ENCODE assay signal across 11 cellular contexts in the genomic region with DNA sequence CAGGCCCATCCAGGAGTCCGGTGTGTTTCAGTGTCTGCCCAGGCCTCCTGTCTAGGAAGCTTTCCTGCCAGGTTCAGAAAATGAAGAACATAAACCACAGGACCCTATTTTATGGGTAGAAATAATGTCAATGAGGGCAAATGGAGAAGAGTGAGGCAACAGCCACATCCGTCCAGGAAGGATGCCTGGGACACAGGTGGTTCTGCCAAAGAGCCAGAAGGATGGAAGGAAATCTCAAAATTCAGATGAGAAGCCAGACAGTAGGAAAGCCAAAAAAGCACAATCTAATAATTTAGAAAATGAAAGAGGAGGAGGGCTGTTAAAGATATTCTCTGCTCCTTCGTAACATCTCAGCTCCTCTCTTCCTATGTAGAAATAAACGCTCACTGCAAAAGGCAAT.
DNase-seq lines count a peak whose midpoint lies in the region; ATAC-seq, FAIRE-seq and TF ChIP-seq lines count a peak whose summit lies in the region.
"Had no signal": no experiment of that assay in that cellular context is flagged by ENCODE, and none has a peak within 500 bp of the region (broad histone marks: within the 10 kb centered on the region; RNA-seq: fewer than 3 reads in every experiment).

No MANE protein-coding gene starts in this region.

- CTCF ChIA-PET in A549 (lab: Yijun Ruan, JAX): interaction anchor here (0.7 to 1.9 kb wide), 9 partner anchors 10 to 327 kb away, joined by 3 to 11 read pairs (median 4); no protein-coding TSS in a partner anchor
- CTCF ChIA-PET in CD4-positive, alpha-beta memory T cell (lab: Charles Lee; ENCODE audit: partially characterized antibody): interaction anchor here (1.1 to 1.8 kb wide), 3 partner anchors 12 to 152 kb away, joined by 3 to 4 read pairs (median 4); no protein-coding TSS in a partner anchor
- CTCF ChIA-PET in naive thymus-derived CD4-positive, alpha-beta T cell (lab: Charles Lee): interaction anchor here (1.1 kb wide), 1 partner anchor 47 kb away, joined by 3 read pairs; no protein-coding TSS in a partner anchor

- 90% methylated on average over 4 of the region's 4 CpGs for WGBS in A549 (ENCODE audit: missing lambda C conversion rate)

- peak overlapping the region in 5 of 8 donors; percentile 54 to 84 (median 78) for H3K4me3 Mint-ChIP-seq in CD4-positive, alpha-beta memory T cell
- peak overlapping the region; percentile 80 for H3K4me3 Mint-ChIP-seq in activated naive CD8-positive, alpha-beta T cell treated with anti-CD3 and anti-CD28 coated beads, Interleukin-2, amount 10 ng/mL, durations not matched to agents 7 days and 5 days
- peak overlapping the region in 9 of 10 donors; percentile 2 to 75 (median 55) for H3K4me3 Mint-ChIP-seq in naive thymus-derived CD4-positive, alpha-beta T cell
- H3K4me3 Mint-ChIP-seq: GM23338 had no signal

- ATAC-seq in A549: no peak
- no peak for ATAC-seq in activated naive CD8-positive, alpha-beta T cell treated with anti-CD3 and anti-CD28 coated beads, Interleukin-2, amount 10 ng/mL, durations not matched to agents 7 days and 5 days (ENCODE audit: low read depth)
- no peak for ATAC-seq in naive thymus-derived CD4-positive, alpha-beta T cell
- ATAC-seq: GM23338 had no signal

- H3K9me3 ChIP-seq in A549: no peaks in the 10 kb centered on the region
- H3K9me3 ChIP-seq in CD4-positive, alpha-beta memory T cell (ENCODE audit: control insufficient read depth in 1 of 2, low read length in 2 of 2): no peaks in the 10 kb centered on the region
- H3K9me3 ChIP-seq in naive thymus-derived CD4-positive, alpha-beta T cell (ENCODE audit: control insufficient read depth in 2 of 3, low read length in 3 of 3): no peaks in the 10 kb centered on the region
- H3K9me3 ChIP-seq: Peyer's patch had no signal

- no peak for TF ChIP-seq EP300 in A549 (IDR thresholded peaks at IDR 0.05)

- H3K4me3 ChIP-seq in A549: no peak overlapping the region
- H3K4me3 ChIP-seq in CD4-positive, alpha-beta memory T cell (ENCODE audit: low read length in 2 of 2): no peak overlapping the region
- H3K4me3 ChIP-seq in naive thymus-derived CD4-positive, alpha-beta T cell (ENCODE audit: low read length): no peak overlapping the region
- H3K4me3 ChIP-seq: GM23338 had no signal

- no peak for FAIRE-seq in A549 (lab: Jason Lieb, UNC)
- FAIRE-seq: endometrium had no signal

- intact Hi-C loops in CD4-positive, alpha-beta memory T cell (cut with micrococcal nuclease): no loop called here
- intact Hi-C loops in naive thymus-derived CD4-positive, alpha-beta T cell (cut with micrococcal nuclease): no loop called here

- TF ChIP-seq POLR2A in A549 (IDR thresholded peaks at IDR 0.05; ENCODE audit: low read length): no peak

- H3K4me1 Mint-ChIP-seq in CD4-positive, alpha-beta memory T cell: peaks cover 25 to 40% (median 32%) of the 10 kb centered on the region in 4 donors
- H3K4me1 Mint-ChIP-seq in activated naive CD8-positive, alpha-beta T cell treated with anti-CD3 and anti-CD28 coated beads, Interleukin-2, amount 10 ng/mL, durations not matched to agents 7 days and 5 days: peaks cover 51% of the 10 kb centered on the region
- peaks cover 27 to 60% (median 36%) of the 10 kb centered on the region in 7 donors for H3K4me1 Mint-ChIP-seq in naive thymus-derived CD4-positive, alpha-beta T cell

- no peaks in the 10 kb centered on the region for H3K27me3 ChIP-seq in CD4-positive, alpha-beta memory T cell (ENCODE audit: insufficient read depth, low read length)
- H3K27me3 ChIP-seq in naive thymus-derived CD4-positive, alpha-beta T cell (ENCODE audit: control insufficient read depth in 2 of 2, insufficient read depth in 2 of 2, low read length in 2 of 2): no peaks in the 10 kb centered on the region
- H3K27me3 ChIP-seq: Peyer's patch had no signal

- H3K27ac Mint-ChIP-seq in CD4-positive, alpha-beta memory T cell: peak overlapping the region in 6 of 7 donors; percentile 59 to 95 (median 78)
- peak overlapping the region; percentile 91 for H3K27ac Mint-ChIP-seq in activated naive CD8-positive, alpha-beta T cell treated with anti-CD3 and anti-CD28 coated beads, Interleukin-2, amount 10 ng/mL, durations not matched to agents 7 days and 5 days
- peak overlapping the region in 6 of 9 donors; percentile 11 to 89 (median 61) for H3K27ac Mint-ChIP-seq in naive thymus-derived CD4-positive, alpha-beta T cell
- H3K27ac Mint-ChIP-seq: GM23338 had no signal

- no peak overlapping the region for H3K27ac ChIP-seq in A549
- H3K27ac ChIP-seq in CD4-positive, alpha-beta memory T cell (ENCODE audit: low read depth, low read length): no peak overlapping the region
- no peak overlapping the region for H3K27ac ChIP-seq in naive thymus-derived CD4-positive, alpha-beta T cell (ENCODE audit: low read depth, low read length)

- H3K4me2 ChIP-seq in A549: peak overlapping the region; percentile 47
- H3K4me2 ChIP-seq: GM23338 had no signal

- DNase-seq in A549 (ENCODE audit: low read depth in 1 of 2, low spot score in 1 of 2) (no peak), hepatic stellate cell (ENCODE audit: low spot score) (no peak), inferior parietal cortex (ENCODE audit: extremely low spot score) (no peak), cortex of kidney (lab: John Stamatoyannopoulos, UW) (no peak), NCI-H82 (lab: John Stamatoyannopoulos, UW) (no peak)
- no peak for DNase-seq in CD4-positive, alpha-beta memory T cell
- DNase-seq in activated naive CD8-positive, alpha-beta T cell treated with anti-CD3 and anti-CD28 coated beads, Interleukin-2, amount 10 ng/mL, durations not matched to agents 7 days and 5 days: no peak
- no peak for DNase-seq in naive thymus-derived CD4-positive, alpha-beta T cell

- peaks cover 0 to 3% of the 10 kb centered on the region in 2 donors for H3K36me3 Mint-ChIP-seq in CD4-positive, alpha-beta memory T cell
- peaks cover 17% of the 10 kb centered on the region for H3K36me3 Mint-ChIP-seq in activated naive CD8-positive, alpha-beta T cell treated with anti-CD3 and anti-CD28 coated beads, Interleukin-2, amount 10 ng/mL, durations not matched to agents 7 days and 5 days
- peaks cover 0 to 55% (median 5%) of the 10 kb centered on the region in 5 donors for H3K36me3 Mint-ChIP-seq in naive thymus-derived CD4-positive, alpha-beta T cell

- no peaks in the 10 kb centered on the region for H3K36me3 ChIP-seq in CD4-positive, alpha-beta memory T cell (ENCODE audit: insufficient read depth, low read length)
- H3K36me3 ChIP-seq in naive thymus-derived CD4-positive, alpha-beta T cell (ENCODE audit: control insufficient read depth in 2 of 3, insufficient read depth in 3 of 3, low read length in 3 of 3): no peaks in the 10 kb centered on the region
- H3K36me3 ChIP-seq: Peyer's patch had no signal

- no peak for TF ChIP-seq RAD21 in A549 (conservative IDR thresholded peaks at IDR 0.05 in 1 of 2, IDR thresholded peaks at IDR 0.05 in 1 of 2)

- POLR2A ChIA-PET in A549 (lab: Yijun Ruan, JAX): interaction anchor here (0.7 kb wide), 1 partner anchor 98 kb away, joined by 3 read pairs; no protein-coding TSS in a partner anchor
- POLR2A ChIA-PET in CD4-positive, alpha-beta memory T cell (lab: Charles Lee; ENCODE audit: partially characterized antibody): no interaction called here
- POLR2A ChIA-PET in activated naive CD8-positive, alpha-beta T cell treated with anti-CD3 and anti-CD28 coated beads, Interleukin-2, amount 10 ng/mL, durations not matched to agents 7 days and 5 days (lab: Charles Lee): interaction anchor here (0.9 to 5.2 kb wide), 12 partner anchors 13 to 325 kb away, joined by 3 to 38 read pairs (median 8); a partner anchor contains a TSS
- POLR2A ChIA-PET in naive thymus-derived CD4-positive, alpha-beta T cell (lab: Charles Lee): no interaction called here

- peaks cover 0 to 5% of the 10 kb centered on the region in 2 donors for H3K27me3 Mint-ChIP-seq in CD4-positive, alpha-beta memory T cell
- no peaks in the 10 kb centered on the region for H3K27me3 Mint-ChIP-seq in activated naive CD8-positive, alpha-beta T cell treated with anti-CD3 and anti-CD28 coated beads, Interleukin-2, amount 10 ng/mL, durations not matched to agents 7 days and 5 days
- H3K27me3 Mint-ChIP-seq in naive thymus-derived CD4-positive, alpha-beta T cell: peaks cover 0 to 26% (median 0%) of the 10 kb centered on the region in 5 donors

- H3K4me1 ChIP-seq in A549: peaks cover 18% of the 10 kb centered on the region
- peaks cover 39% of the 10 kb centered on the region for H3K4me1 ChIP-seq in CD4-positive, alpha-beta memory T cell (ENCODE audit: insufficient read depth, low read length)
- H3K4me1 ChIP-seq in naive thymus-derived CD4-positive, alpha-beta T cell (ENCODE audit: control insufficient read depth in 2 of 2, insufficient read depth in 2 of 2, low read length in 2 of 2): peaks cover 32 to 34% of the 10 kb centered on the region in 2 donors

- peaks cover 0 to 8% (median 3%) of the 10 kb centered on the region in 8 donors for H3K9me3 Mint-ChIP-seq in CD4-positive, alpha-beta memory T cell
- H3K9me3 Mint-ChIP-seq in activated naive CD8-positive, alpha-beta T cell treated with anti-CD3 and anti-CD28 coated beads, Interleukin-2, amount 10 ng/mL, durations not matched to agents 7 days and 5 days: peaks cover 2% of the 10 kb centered on the region
- H3K9me3 Mint-ChIP-seq in naive thymus-derived CD4-positive, alpha-beta T cell: peaks cover 0 to 13% (median 6%) of the 10 kb centered on the region in 11 donors
- H3K9me3 Mint-ChIP-seq: GM23338 had no signal

- TF ChIP-seq CTCF in A549 (IDR thresholded peaks at IDR 0.05): no peak

TF ChIP-seq in A549, 52 proteins besides CTCF, POLR2A, EP300 and RAD21:
- TF ChIP-seq HOXA7 (CRISPR knock-in tag; IDR thresholded peaks at IDR 0.05) (no peak), EHMT2 (IDR thresholded peaks at IDR 0.05; ENCODE audit: low read depth) (no peak), TP53 (CRISPR knock-in tag; IDR thresholded peaks at IDR 0.05) (no peak), KDM5A (IDR thresholded peaks at IDR 0.05) (no peak), ESRRA (IDR thresholded peaks at IDR 0.05; ENCODE audit: borderline replicate concordance, low read length) (no peak), NFE2L2 (conservative IDR thresholded peaks at IDR 0.05; ENCODE audit: low read length) (no peak), GATA3 (IDR thresholded peaks at IDR 0.05; ENCODE audit: borderline replicate concordance) (no peak), CEBPB (IDR thresholded peaks at IDR 0.05) (no peak)
- TF ChIP-seq, protein P1, sequence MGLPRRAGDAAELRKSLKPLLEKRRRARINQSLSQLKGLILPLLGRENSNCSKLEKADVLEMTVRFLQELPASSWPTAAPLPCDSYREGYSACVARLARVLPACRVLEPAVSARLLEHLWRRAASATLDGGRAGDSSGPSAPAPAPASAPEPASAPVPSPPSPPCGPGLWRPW (IDR thresholded peaks at IDR 0.05): no peak
- TF ChIP-seq, protein P2, sequence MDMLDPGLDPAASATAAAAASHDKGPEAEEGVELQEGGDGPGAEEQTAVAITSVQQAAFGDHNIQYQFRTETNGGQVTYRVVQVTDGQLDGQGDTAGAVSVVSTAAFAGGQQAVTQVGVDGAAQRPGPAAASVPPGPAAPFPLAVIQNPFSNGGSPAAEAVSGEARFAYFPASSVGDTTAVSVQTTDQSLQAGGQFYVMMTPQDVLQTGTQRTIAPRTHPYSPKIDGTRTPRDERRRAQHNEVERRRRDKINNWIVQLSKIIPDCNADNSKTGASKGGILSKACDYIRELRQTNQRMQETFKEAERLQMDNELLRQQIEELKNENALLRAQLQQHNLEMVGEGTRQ (IDR thresholded peaks at IDR 0.05): no peak
TF ChIP-seq in A549: peak in this region for 0.

Comparison
In these comparisons a context has a peak if more than half of its experiments do, and no peak if none do; other contexts are left out.
1. POLR2A ChIA-PET loops: an anchor here in A549 (0.7 kb wide) and activated naive CD8-positive, alpha-beta T cell treated with anti-CD3 and anti-CD28 coated beads, Interleukin-2, amount 10 ng/mL, durations not matched to agents 7 days and 5 days (0.9 to 5.2 kb wide); none called in CD4-positive, alpha-beta memory T cell and naive thymus-derived CD4-positive, alpha-beta T cell.